Comparison of ENCODE assay signal across 8 cellular contexts in genomic region chr1:236795035-236795756, GRCh38. TPM values are rescaled to one million over a fixed set of nuclear protein-coding genes. Genes with fewer than 3 reads are reported as not detected.
DNase-seq lines count a peak whose midpoint lies in the region; ATAC-seq and TF ChIP-seq lines count a peak whose summit lies in the region.

Gene MTR, plus strand, starts transcription at chr1:236795292. Its CDS starts 412 bp downstream, at chr1:236795704.

- H3K36me3 ChIP-seq in left ventricle myocardium inferior = no peaks in the 10 kb centered on the region

- DNase-seq in NCI-H1694 treated with DMSO at 0.1 percent for 48 hours (lab: John Stamatoyannopoulos, UW) (peak; percentile 98), T-helper 17 cell (peak; percentile 87 to 91 (median 91)), left ventricle myocardium inferior (peak; percentile 98), progenitor cell of endocrine pancreas (ENCODE audit: low spot score, unreplicated experiment) (peak; percentile 88), ureter (ENCODE audit: low spot score) (peak; percentile 99)

- peaks cover 3% of the 10 kb centered on the region for H3K36me3 Mint-ChIP-seq in T-helper 17 cell (ENCODE audit: low read depth)
- H3K36me3 Mint-ChIP-seq in progenitor cell of endocrine pancreas (ENCODE audit: insufficient read depth) = peaks cover 2% of the 10 kb centered on the region

- no peaks in the 10 kb centered on the region for H3K9me3 Mint-ChIP-seq in progenitor cell of endocrine pancreas (ENCODE audit: low read depth)

- peak within 1 kb of the TSS; percentile 98 for H3K4me3 ChIP-seq in left ventricle myocardium inferior

- H3K4me1 ChIP-seq in left ventricle myocardium inferior = peaks cover 55% of the 10 kb centered on the region

- intact Hi-C loops in left ventricle myocardium inferior (cut with micrococcal nuclease) = no loop called here

- H3K9me3 ChIP-seq in T-helper 17 cell (ENCODE audit: control insufficient read depth, low read length, poor library complexity, severe bottlenecking) (no peaks in the 10 kb centered on the region), left ventricle myocardium inferior (replicated peaks) (no peaks in the 10 kb centered on the region)

- H3K27me3 ChIP-seq in left ventricle myocardium inferior (ENCODE audit: low read depth) = no peaks in the 10 kb centered on the region

- TF ChIP-seq POLR2A in GM15510 (IDR thresholded peaks at IDR 0.05; ENCODE audit: borderline replicate concordance, extremely low read depth, insufficient read length) = peak; percentile 77

- H3K27me3 Mint-ChIP-seq in T-helper 17 cell (peaks cover 13% of the 10 kb centered on the region), progenitor cell of endocrine pancreas (peaks cover 9% of the 10 kb centered on the region)

- peak; percentile 96 for ATAC-seq in HG02885 (IDR thresholded peaks at IDR 0.05; ENCODE audit: poor library complexity, unreplicated experiment)
- peak; percentile 91 for ATAC-seq in T-helper 17 cell

- H3K4me1 Mint-ChIP-seq in T-helper 17 cell (peaks cover 30% of the 10 kb centered on the region), progenitor cell of endocrine pancreas (ENCODE audit: low read depth) (peaks cover 20% of the 10 kb centered on the region)

- peak within 1 kb of the TSS; percentile 97 for H3K4me3 Mint-ChIP-seq in T-helper 17 cell
- peak within 1 kb of the TSS; percentile 87 for H3K4me3 Mint-ChIP-seq in progenitor cell of endocrine pancreas (ENCODE audit: low read depth)

- H3K27ac Mint-ChIP-seq in T-helper 17 cell = peak within 1 kb of the TSS; percentile 99
- peak within 1 kb of the TSS; percentile 82 for H3K27ac Mint-ChIP-seq in progenitor cell of endocrine pancreas

- H3K27ac ChIP-seq in angular gyrus (ENCODE audit: low read depth, low read length) (peak within 1 kb of the TSS; percentile 71), left ventricle myocardium inferior (replicated peaks) (peak within 1 kb of the TSS; percentile 96)

- TF ChIP-seq CTCF in left ventricle myocardium inferior (IDR thresholded peaks at IDR 0.05; ENCODE audit: borderline replicate concordance) = no peak
- no peak for TF ChIP-seq CTCF in progenitor cell of endocrine pancreas (IDR thresholded peaks at IDR 0.05; ENCODE audit: unreplicated experiment)

RNA-seq across cellular contexts. Expression of gene MTR, which starts in this region (rescaled TPM):
- total RNA-seq in T-helper 17 cell (10 to 100 TPM; 45.8 to 52.0 TPM), left ventricle myocardium inferior (47.6 TPM), progenitor cell of endocrine pancreas (29.7 and 32.3 TPM in 2 replicates), ureter (72.0 TPM)

Comparison
In these comparisons a context has a peak if more than half of its experiments do, and no peak if none do; other contexts are left out.
1. Peak in every context shown above with its lines: DNase-seq, ATAC-seq, H3K4me3 ChIP-seq and H3K27ac ChIP-seq.